ENCODE assay signal across 1 cellular context in the genomic region with DNA sequence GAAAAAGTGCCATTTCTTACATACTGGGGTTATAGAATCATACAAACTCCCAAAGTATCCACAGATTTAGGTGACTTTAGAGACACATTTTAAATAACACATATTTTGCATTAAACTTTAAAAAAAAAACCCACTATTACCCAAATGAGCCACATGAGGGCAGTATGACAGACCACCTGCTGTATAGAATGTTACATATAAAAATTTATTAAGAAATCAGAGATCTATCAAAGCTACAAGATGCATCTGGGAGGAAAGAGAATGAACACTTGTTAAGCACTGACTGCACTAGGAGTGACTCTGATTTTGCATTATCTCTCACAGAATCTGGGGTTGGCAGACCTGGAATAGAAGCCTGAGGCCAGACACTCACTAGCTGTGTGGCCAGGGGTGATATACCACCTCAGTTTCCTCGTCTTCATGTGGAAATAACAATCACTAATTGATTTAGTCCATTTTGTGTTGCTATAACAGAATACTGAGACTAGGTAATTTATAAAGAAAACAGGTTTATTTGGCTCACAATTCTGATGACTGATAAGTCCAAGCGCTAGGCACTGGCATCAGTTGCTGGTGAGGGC.
TF ChIP-seq lines count a peak whose summit lies in the region.

No MANE protein-coding gene starts in this region.

TF ChIP-seq in GM23338, 12 proteins besides CTCF, POLR2A, EP300 and RAD21 (continued from another document):
- TF ChIP-seq, protein P1, sequence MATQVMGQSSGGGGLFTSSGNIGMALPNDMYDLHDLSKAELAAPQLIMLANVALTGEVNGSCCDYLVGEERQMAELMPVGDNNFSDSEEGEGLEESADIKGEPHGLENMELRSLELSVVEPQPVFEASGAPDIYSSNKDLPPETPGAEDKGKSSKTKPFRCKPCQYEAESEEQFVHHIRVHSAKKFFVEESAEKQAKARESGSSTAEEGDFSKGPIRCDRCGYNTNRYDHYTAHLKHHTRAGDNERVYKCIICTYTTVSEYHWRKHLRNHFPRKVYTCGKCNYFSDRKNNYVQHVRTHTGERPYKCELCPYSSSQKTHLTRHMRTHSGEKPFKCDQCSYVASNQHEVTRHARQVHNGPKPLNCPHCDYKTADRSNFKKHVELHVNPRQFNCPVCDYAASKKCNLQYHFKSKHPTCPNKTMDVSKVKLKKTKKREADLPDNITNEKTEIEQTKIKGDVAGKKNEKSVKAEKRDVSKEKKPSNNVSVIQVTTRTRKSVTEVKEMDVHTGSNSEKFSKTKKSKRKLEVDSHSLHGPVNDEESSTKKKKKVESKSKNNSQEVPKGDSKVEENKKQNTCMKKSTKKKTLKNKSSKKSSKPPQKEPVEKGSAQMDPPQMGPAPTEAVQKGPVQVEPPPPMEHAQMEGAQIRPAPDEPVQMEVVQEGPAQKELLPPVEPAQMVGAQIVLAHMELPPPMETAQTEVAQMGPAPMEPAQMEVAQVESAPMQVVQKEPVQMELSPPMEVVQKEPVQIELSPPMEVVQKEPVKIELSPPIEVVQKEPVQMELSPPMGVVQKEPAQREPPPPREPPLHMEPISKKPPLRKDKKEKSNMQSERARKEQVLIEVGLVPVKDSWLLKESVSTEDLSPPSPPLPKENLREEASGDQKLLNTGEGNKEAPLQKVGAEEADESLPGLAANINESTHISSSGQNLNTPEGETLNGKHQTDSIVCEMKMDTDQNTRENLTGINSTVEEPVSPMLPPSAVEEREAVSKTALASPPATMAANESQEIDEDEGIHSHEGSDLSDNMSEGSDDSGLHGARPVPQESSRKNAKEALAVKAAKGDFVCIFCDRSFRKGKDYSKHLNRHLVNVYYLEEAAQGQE (IDR thresholded peaks at IDR 0.05; ENCODE audit: unreplicated experiment) = no peak
- TF ChIP-seq, protein P2, sequence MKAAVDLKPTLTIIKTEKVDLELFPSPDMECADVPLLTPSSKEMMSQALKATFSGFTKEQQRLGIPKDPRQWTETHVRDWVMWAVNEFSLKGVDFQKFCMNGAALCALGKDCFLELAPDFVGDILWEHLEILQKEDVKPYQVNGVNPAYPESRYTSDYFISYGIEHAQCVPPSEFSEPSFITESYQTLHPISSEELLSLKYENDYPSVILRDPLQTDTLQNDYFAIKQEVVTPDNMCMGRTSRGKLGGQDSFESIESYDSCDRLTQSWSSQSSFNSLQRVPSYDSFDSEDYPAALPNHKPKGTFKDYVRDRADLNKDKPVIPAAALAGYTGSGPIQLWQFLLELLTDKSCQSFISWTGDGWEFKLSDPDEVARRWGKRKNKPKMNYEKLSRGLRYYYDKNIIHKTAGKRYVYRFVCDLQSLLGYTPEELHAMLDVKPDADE (IDR thresholded peaks at IDR 0.05) = no peak
- no peak for TF ChIP-seq STAT1 (IDR thresholded peaks at IDR 0.05; ENCODE audit: unreplicated experiment)
- no peak for TF ChIP-seq NANOG (IDR thresholded peaks at IDR 0.05; ENCODE audit: borderline replicate concordance)
